ENCODE assay signal across 8 cellular contexts in the genomic region with DNA sequence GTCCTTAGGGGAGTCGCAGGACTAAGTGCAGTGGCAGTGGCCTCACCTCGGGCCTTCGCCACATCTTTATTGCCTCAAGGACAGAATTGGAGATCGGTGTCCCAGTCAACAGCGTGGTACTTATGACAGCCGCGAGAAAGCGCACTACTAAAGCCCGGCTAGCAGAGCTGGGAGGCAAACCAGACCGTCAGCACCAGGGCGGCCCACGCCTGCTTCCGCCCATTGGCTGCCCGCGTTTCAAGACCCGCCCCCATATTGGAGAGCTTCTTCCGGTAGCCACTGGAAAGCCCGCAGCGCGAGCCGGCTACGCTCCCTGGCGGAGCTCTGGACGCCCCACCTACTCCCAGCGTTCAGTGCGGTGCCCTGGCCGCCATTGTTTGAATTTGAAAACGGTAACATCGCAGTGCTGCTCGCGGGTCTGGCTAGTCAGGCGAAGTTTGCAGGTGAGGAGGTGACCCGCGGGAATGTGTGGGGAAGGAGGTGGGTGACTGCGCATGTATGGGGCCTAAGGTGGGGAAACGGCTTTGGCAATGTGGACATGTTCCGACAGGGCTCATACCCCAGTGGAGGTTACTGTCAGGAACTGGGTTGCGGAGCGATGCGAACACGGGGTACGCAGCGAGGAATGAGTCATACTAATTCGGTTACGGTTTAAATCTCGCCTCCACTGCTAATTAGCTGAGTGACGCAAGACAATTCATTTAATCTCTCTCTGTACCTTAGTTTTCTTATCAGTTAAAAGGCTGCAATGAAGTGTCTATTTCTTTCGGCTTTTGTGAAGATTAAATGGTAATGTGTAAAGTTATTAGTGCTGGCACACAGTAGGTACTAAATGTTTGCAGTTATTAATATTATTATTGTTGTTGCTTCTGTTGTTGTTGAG. TPM values are rescaled to one million over a fixed set of nuclear protein-coding genes. Genes with fewer than 3 reads are reported as not detected.
DNase-seq lines count a peak whose midpoint lies in the region; ATAC-seq, FAIRE-seq and TF ChIP-seq lines count a peak whose summit lies in the region.

A gene with protein sequence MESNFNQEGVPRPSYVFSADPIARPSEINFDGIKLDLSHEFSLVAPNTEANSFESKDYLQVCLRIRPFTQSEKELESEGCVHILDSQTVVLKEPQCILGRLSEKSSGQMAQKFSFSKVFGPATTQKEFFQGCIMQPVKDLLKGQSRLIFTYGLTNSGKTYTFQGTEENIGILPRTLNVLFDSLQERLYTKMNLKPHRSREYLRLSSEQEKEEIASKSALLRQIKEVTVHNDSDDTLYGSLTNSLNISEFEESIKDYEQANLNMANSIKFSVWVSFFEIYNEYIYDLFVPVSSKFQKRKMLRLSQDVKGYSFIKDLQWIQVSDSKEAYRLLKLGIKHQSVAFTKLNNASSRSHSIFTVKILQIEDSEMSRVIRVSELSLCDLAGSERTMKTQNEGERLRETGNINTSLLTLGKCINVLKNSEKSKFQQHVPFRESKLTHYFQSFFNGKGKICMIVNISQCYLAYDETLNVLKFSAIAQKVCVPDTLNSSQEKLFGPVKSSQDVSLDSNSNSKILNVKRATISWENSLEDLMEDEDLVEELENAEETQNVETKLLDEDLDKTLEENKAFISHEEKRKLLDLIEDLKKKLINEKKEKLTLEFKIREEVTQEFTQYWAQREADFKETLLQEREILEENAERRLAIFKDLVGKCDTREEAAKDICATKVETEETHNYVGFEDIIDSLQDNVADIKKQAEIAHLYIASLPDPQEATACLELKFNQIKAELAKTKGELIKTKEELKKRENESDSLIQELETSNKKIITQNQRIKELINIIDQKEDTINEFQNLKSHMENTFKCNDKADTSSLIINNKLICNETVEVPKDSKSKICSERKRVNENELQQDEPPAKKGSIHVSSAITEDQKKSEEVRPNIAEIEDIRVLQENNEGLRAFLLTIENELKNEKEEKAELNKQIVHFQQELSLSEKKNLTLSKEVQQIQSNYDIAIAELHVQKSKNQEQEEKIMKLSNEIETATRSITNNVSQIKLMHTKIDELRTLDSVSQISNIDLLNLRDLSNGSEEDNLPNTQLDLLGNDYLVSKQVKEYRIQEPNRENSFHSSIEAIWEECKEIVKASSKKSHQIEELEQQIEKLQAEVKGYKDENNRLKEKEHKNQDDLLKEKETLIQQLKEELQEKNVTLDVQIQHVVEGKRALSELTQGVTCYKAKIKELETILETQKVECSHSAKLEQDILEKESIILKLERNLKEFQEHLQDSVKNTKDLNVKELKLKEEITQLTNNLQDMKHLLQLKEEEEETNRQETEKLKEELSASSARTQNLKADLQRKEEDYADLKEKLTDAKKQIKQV (N-terminal part only) (plus strand): TSS at position 353 of the 883 bp plus-strand sequence. CDS start 3,705 bp downstream, outside the sequence.

- H3K23me2 ChIP-seq in H1 (ENCODE audit: low read depth, low read length) = peaks cover 2% of the 10 kb centered on the region

- WGBS in H1 (ENCODE audit: extremely low coverage in 1 of 2, insufficient coverage in 1 of 2, insufficient read length in 1 of 2, insufficient replicate concordance in 2 of 2, low coverage in 1 of 2, low lambda C conversion rate in 2 of 2, missing lambda C conversion rate in 1 of 2), 2 experiments = 1% methylated on average over 48 of the region's 48 CpGs; no CpG with 5 or more reads in 1 of the 2 experiments

- H3K18ac ChIP-seq in H1 (ENCODE audit: extremely low read depth, low read length) = peak within 1 kb of the TSS; percentile 96

- peak within 1 kb of the TSS; percentile 83 to 88 for H3K4me2 ChIP-seq in H1 (ENCODE audit: insufficient read depth in 1 of 2, low read depth in 2 of 2, low read length in 2 of 2)

- no peaks in the 10 kb centered on the region for H3K27me3 Mint-ChIP-seq in memory B cell

- H4K8ac ChIP-seq in H1 (ENCODE audit: extremely low read depth, insufficient read depth, low read length) = peak within 1 kb of the TSS; percentile 85

- FAIRE-seq in H1 (lab: Jason Lieb, UNC) = peak; percentile 77

- H3K23ac ChIP-seq in H1 (ENCODE audit: insufficient read length) = no peak within 1 kb of the TSS

- 0 out of 8 replicates have a peak, but pooled peaks cover 0 to 6% (median 0%) of the 10 kb centered on the region in 4 experiments for H3K36me3 ChIP-seq in H1 (ENCODE audit: control insufficient read depth in 2 of 4, insufficient read depth in 4 of 4, low read length in 3 of 4)

- CTCF ChIA-PET in H1 (lab: Charles Lee; ENCODE audit: partially characterized antibody) = interaction anchor here (0.7 to 1.3 kb wide), 9 partner anchors 9 to 284 kb away, joined by 3 to 5 read pairs (median 3); no protein-coding TSS in a partner anchor

- no peaks in the 10 kb centered on the region for H3K79me1 ChIP-seq in H1 (ENCODE audit: low read depth, low read length)

- peaks cover 13 to 50% of the 10 kb centered on the region in 2 experiments for H3K79me2 ChIP-seq in H1 (ENCODE audit: control insufficient read depth in 1 of 2, insufficient read depth in 2 of 2, low read length in 2 of 2)

- no peaks in the 10 kb centered on the region for H3K27me3 ChIP-seq in H1 (replicated peaks in 1 of 4; ENCODE audit: control insufficient read depth in 3 of 4, extremely low read depth in 1 of 4, insufficient read depth in 3 of 4, low read length in 3 of 4)

- H2BK120ac ChIP-seq in H1 (replicated peaks; ENCODE audit: low read depth, low read length) = peak within 1 kb of the TSS; percentile 81

- peak within 1 kb of the TSS; percentile 99 for H4K5ac ChIP-seq in H1 (ENCODE audit: insufficient read length, low read depth, low read length)

- peaks cover 0 to 4% (median under 1%) of the 10 kb centered on the region in 4 experiments; a peak in 2 of 7 replicates for H3K4me1 ChIP-seq in H1 (replicated peaks in 1 of 4; ENCODE audit: control insufficient read depth in 3 of 4, insufficient read depth in 4 of 4, low read length in 3 of 4)

- H3K36me3 Mint-ChIP-seq in memory B cell = peaks cover 4% of the 10 kb centered on the region

- peak; percentile 41 to 56 for TF ChIP-seq RAD21 in H1 (IDR thresholded peaks at IDR 0.05 in 1 of 2, conservative IDR thresholded peaks at IDR 0.05 in 1 of 2; ENCODE audit: low read depth in 2 of 2, low read length in 2 of 2)

- ATAC-seq in GM21381 (IDR thresholded peaks at IDR 0.05; ENCODE audit: unreplicated experiment) (peak; percentile 98), memory B cell (ENCODE audit: low read depth) (peak; percentile 94)

- peak; percentile 69 to 95 for TF ChIP-seq POLR2A in H1 (IDR thresholded peaks at IDR 0.05; ENCODE audit: control extremely low read depth in 1 of 2, low read depth in 2 of 2, low read length in 2 of 2)

- H2BK12ac ChIP-seq in H1 (ENCODE audit: low read depth, low read length) = peak within 1 kb of the TSS; percentile 91; the same call in 1 of the 2 replicates

- no peak within 1 kb of the TSS for H2BK20ac ChIP-seq in H1 (ENCODE audit: low read length)

- H3K4me3 ChIP-seq in H1 (ENCODE audit: extremely low read depth in 1 of 4, insufficient read depth in 2 of 4, low read depth in 3 of 4, low read length in 4 of 4) = peak within 1 kb of the TSS; percentile 89 to 100 (median 100)

- no peak within 1 kb of the TSS for H2AK5ac ChIP-seq in H1 (ENCODE audit: low read depth, low read length)

- H4K91ac ChIP-seq in H1 (replicated peaks; ENCODE audit: insufficient read length, low read length) = peak within 1 kb of the TSS; percentile 98

- peak; percentile 95 for DNase-seq in Caki2 (ENCODE audit: low read depth)
- peak; percentile 32 to 97 (median 92) for DNase-seq in HUDEP-2 (lab: John Stamatoyannopoulos, UW; ENCODE audit: unreplicated experiment in 76 of 76)
- DNase-seq in NOMO-1 treated with dmso at 0.1 percent for 144 hours (lab: John Stamatoyannopoulos, UW; ENCODE audit: unreplicated experiment) = peak; percentile 99
- peak; percentile 73 to 90 (median 79) for DNase-seq in activated CD8-positive, alpha-beta memory T cell treated with anti-CD3 and anti-CD28 coated beads for 48 hours (ENCODE audit: low read depth in 2 of 3, low spot score in 2 of 3)
- DNase-seq in H1 (ENCODE audit: low read depth in 1 of 2, low spot score in 2 of 2) = peak; percentile 91 to 92
- peak; percentile 85 to 95 for DNase-seq in memory B cell (ENCODE audit: low spot score in 2 of 2)
- peak; percentile 86 for DNase-seq in stimulated activated CD8-positive, alpha-beta memory T cell treated with anti-CD3 and anti-CD28 coated beads, Interleukin-12 subunit alpha, Interleukin-12 subunit beta, amount 100 ng/mL, for 24 hours (ENCODE audit: extremely low read depth)

- TF ChIP-seq CTCF in H1 (IDR thresholded peaks at IDR 0.05; ENCODE audit: control extremely low read depth in 1 of 3, insufficient read depth in 1 of 3, low read depth in 1 of 3, low read length in 3 of 3) = peak in 1 of 3 experiments; percentile 22; a peak in 1 of 4 replicates

- in situ Hi-C loops in Caki2 (cut with HindIII; ENCODE audit: low pct_unique_long_range_greater_than_20kb, low sequenced_read_pairs) = no loop called here

- peak within 1 kb of the TSS; percentile 98 for H2BK5ac ChIP-seq in H1 (ENCODE audit: low read depth, low read length)

- H3K4ac ChIP-seq in H1 (replicated peaks; ENCODE audit: insufficient read length, low read depth, low read length) = peak within 1 kb of the TSS; percentile 92

- H3K9ac ChIP-seq in H1 (replicated peaks in 1 of 4; ENCODE audit: extremely low read depth in 1 of 4, low read depth in 3 of 4, low read length in 3 of 4) = peak within 1 kb of the TSS; percentile 86 to 96 (median 92)

- H3K4me1 Mint-ChIP-seq in memory B cell = peaks cover 13% of the 10 kb centered on the region

- no peaks in the 10 kb centered on the region for H3K9me3 Mint-ChIP-seq in memory B cell

- POLR2A ChIA-PET in H1 (lab: Charles Lee; ENCODE audit: partially characterized antibody) = interaction anchor here (0.6 to 2.1 kb wide), 22 partner anchors 9 to 821 kb away, joined by 3 to 36 read pairs (median 4); a partner anchor contains a TSS

- TF ChIP-seq EP300 in H1 (IDR thresholded peaks at IDR 0.05; ENCODE audit: borderline replicate concordance in 1 of 2, low read depth in 2 of 2, low read length in 2 of 2) = peak in 1 of 2 experiments; percentile 37; a peak in 1 of 3 replicates

- H2AFZ ChIP-seq in H1 (ENCODE audit: low read length) = peak within 1 kb of the TSS; percentile 90

- H4K20me1 ChIP-seq in H1 (replicated peaks in 1 of 2; ENCODE audit: control insufficient read depth in 1 of 2, insufficient read depth in 2 of 2, low read length in 2 of 2) = peaks cover 2 to 3% of the 10 kb centered on the region in 2 experiments

- H3K14ac ChIP-seq in H1 (ENCODE audit: insufficient read length) = no peak within 1 kb of the TSS

- no peaks in the 10 kb centered on the region for H3K9me3 ChIP-seq in H1 (ENCODE audit: insufficient read depth in 2 of 2, low read depth in 1 of 2, low read length in 1 of 2)

- H3K27ac ChIP-seq in H1 (ENCODE audit: low read depth, low read length) = peak within 1 kb of the TSS; percentile 87

- peak within 1 kb of the TSS; percentile 88; the same call in 1 of the 2 replicates for H2BK15ac ChIP-seq in H1 (ENCODE audit: low read length)

- peak within 1 kb of the TSS; percentile 94 for H3K56ac ChIP-seq in H1 (replicated peaks; ENCODE audit: insufficient read length, low read depth, low read length)

- H3K27ac Mint-ChIP-seq in memory B cell = peak within 1 kb of the TSS; percentile 98

- peak within 1 kb of the TSS; percentile 98 for H3K4me3 Mint-ChIP-seq in memory B cell

RNA-seq across cellular contexts. Expression of the gene that starts here (rescaled TPM):
- 9.3 and 11.8 TPM in 2 replicates for total RNA-seq in Caki2 (2014; rRNA removed; shearing (Covaris generic); ENCODE audit: low replicate concordance)
- 70.8 and 72.0 TPM in 2 replicates for total RNA-seq in H1 (2021; fragmentation: NEBNext Ultra II Directional; extraction: Animal tissue kit (Norgen Biotek cat#: 25700))
- polyA plus RNA-seq in H1 (2011; rRNA removed) = 2.7 and 4.5 TPM in 2 replicates
- polyA plus RNA-seq in H1 (2011; cell fraction: cytosol; rRNA removed) = 8.0 TPM
- polyA plus RNA-seq in H1 (2011; cell fraction: nucleus; rRNA removed) = 1.7 TPM
- 11.8 to 35.8 TPM (median 18.6 TPM) in 4 replicates for polyA plus RNA-seq in H1 (2012, experiment 1 of 2)
- polyA plus RNA-seq in H1 (2012, experiment 2 of 2) = 1.00 TPM
- polyA plus RNA-seq in H1 (2013, experiment 1 of 2) = 38.6 TPM
- polyA plus RNA-seq in H1 (2013, experiment 2 of 2) = 36.9 TPM
- polyA minus RNA-seq in H1 (2011; rRNA and poly(A)+ RNA removed) = 28.4 and 42.7 TPM in 2 replicates
- 7.3 TPM for polyA minus RNA-seq in H1 (2011; cell fraction: cytosol; rRNA and poly(A)+ RNA removed)
- 23.9 TPM for polyA minus RNA-seq in H1 (2011; cell fraction: nucleus; rRNA and poly(A)+ RNA removed)

Comparison
In these comparisons a context has a peak if more than half of its experiments do, and no peak if none do; other contexts are left out.
1. Peak in every context shown above with its lines: DNase-seq, ATAC-seq, H3K4me3 ChIP-seq and H3K27ac ChIP-seq.